Comparison of ENCODE assay signal across 11 cellular contexts in the genomic region with DNA sequence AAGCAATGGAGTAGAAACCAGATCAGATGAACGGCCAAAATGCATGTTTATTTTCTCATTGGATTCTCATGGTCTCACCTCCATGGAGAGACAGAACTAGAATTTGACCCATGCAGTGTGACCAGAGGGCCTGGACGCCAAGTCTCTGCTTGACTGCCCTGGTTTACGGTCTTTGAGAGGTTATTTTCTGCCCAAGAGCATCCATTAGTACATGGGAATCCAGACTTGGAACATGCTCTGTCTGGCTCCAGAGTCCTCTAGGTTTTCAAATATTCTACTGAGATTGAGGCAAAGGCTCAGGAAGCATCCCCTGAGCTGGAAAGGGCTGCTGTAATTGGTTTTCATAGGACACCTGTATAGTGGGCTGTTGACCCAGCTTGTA. TPM values are rescaled to one million over a fixed set of nuclear protein-coding genes. Genes with fewer than 3 reads are reported as not detected.
DNase-seq lines count a peak whose midpoint lies in the region; ATAC-seq, FAIRE-seq and TF ChIP-seq lines count a peak whose summit lies in the region.
"Had no signal": no experiment of that assay in that cellular context is flagged by ENCODE, and none has a peak within 500 bp of the region (broad histone marks: within the 10 kb centered on the region; RNA-seq: fewer than 3 reads in every experiment).

No MANE protein-coding gene starts in this region.

- H2AFZ ChIP-seq in H9 (ENCODE audit: low read length), result no peak overlapping the region
- H2AFZ ChIP-seq in astrocyte (ENCODE audit: low read depth, low read length), result peak overlapping the region; percentile 76

- H3K36me3 ChIP-seq in CD8-positive, alpha-beta T cell (ENCODE audit: insufficient read depth, low read length), result no peaks in the 10 kb centered on the region
- H3K36me3 ChIP-seq in astrocyte (ENCODE audit: insufficient read depth, low read length), result no peaks in the 10 kb centered on the region

- H3K23ac ChIP-seq in H9 (ENCODE audit: insufficient read length, low read depth, low read length), result no peak overlapping the region

- CTCF ChIA-PET in CD8-positive, alpha-beta T cell (lab: Charles Lee), result no interaction called here

- no peaks in the 10 kb centered on the region for H3K27me3 ChIP-seq in CD8-positive, alpha-beta T cell (ENCODE audit: insufficient read depth, low read length)
- H3K27me3 ChIP-seq in H9 (ENCODE audit: insufficient read depth, low read length) (no peaks in the 10 kb centered on the region), astrocyte (ENCODE audit: insufficient read depth, low read length) (no peaks in the 10 kb centered on the region)

- no peak overlapping the region for H3K4ac ChIP-seq in H9 (ENCODE audit: low read depth, low read length)

- H3K9ac ChIP-seq in H9 (ENCODE audit: extremely low read depth, insufficient read length, low read length) (no peak overlapping the region), astrocyte (ENCODE audit: low read length) (peak overlapping the region; percentile 61)

- no peak overlapping the region for H3T11ph ChIP-seq in H9 (ENCODE audit: low read length)

- H3K14ac ChIP-seq in H9 (ENCODE audit: insufficient read depth, low read length), result no peak overlapping the region

- H3K18ac ChIP-seq in H9 (ENCODE audit: insufficient read length, low read depth, low read length), result no peak overlapping the region

- no peaks in the 10 kb centered on the region for H3K9me3 ChIP-seq in CD8-positive, alpha-beta T cell (ENCODE audit: low read length)
- H3K9me3 ChIP-seq in H9 (ENCODE audit: control insufficient read depth, low read depth, low read length) (no peaks in the 10 kb centered on the region), astrocyte (ENCODE audit: insufficient read depth, low read depth, low read length) (no peaks in the 10 kb centered on the region)

- H3K27ac Mint-ChIP-seq in CD8-positive, alpha-beta T cell, result no peak overlapping the region
- H3K27ac Mint-ChIP-seq in H9, result no peak overlapping the region
- H3K27ac Mint-ChIP-seq in astrocyte (ENCODE audit: unreplicated experiment), result no peak overlapping the region
- H3K27ac Mint-ChIP-seq in natural killer cell, result peak overlapping the region; percentile 80 to 91

- H3K4me2 ChIP-seq in H9 (ENCODE audit: insufficient read depth, insufficient read length, low read length) (no peak overlapping the region), astrocyte (ENCODE audit: low read length) (peak overlapping the region; percentile 85)

- no peaks in the 10 kb centered on the region for H3K36me3 Mint-ChIP-seq in CD8-positive, alpha-beta T cell
- H3K36me3 Mint-ChIP-seq in H9 (ENCODE audit: insufficient read depth in 1 of 3, low read depth in 3 of 3) (peaks cover 3 to 11% (median 6%) of the 10 kb centered on the region in 3 experiments; a peak in 5 of 7 replicates), astrocyte (ENCODE audit: low read depth, unreplicated experiment) (no peaks in the 10 kb centered on the region), natural killer cell (no peaks in the 10 kb centered on the region)

- ATAC-seq in CD8-positive, alpha-beta T cell, result no peak
- ATAC-seq in natural killer cell, result no peak
- no peak for ATAC-seq in HG03432 (IDR thresholded peaks at IDR 0.05; ENCODE audit: unreplicated experiment)
- ATAC-seq in HG03442 (IDR thresholded peaks at IDR 0.05; ENCODE audit: unreplicated experiment), result no peak

- H3K79me2 ChIP-seq in H9 (ENCODE audit: insufficient read depth, low read length), result no peaks in the 10 kb centered on the region
- no peaks in the 10 kb centered on the region for H3K79me2 ChIP-seq in astrocyte (ENCODE audit: insufficient read depth, low read length)

- no peak for DNase-seq in CD8-positive, alpha-beta T cell
- no peak for DNase-seq in H9
- DNase-seq in astrocyte (ENCODE audit: low read depth), result no peak
- no peak for DNase-seq in natural killer cell
- DNase-seq in NCI-H510A (lab: John Stamatoyannopoulos, UW), result no peak
- no peak for DNase-seq in activated gamma-delta T cell (lab: John Stamatoyannopoulos, UW)
- DNase-seq: activated effector memory CD4-positive, alpha-beta T cell treated with anti-CD3 and anti-CD28 coated beads, Interleukin-2, amount 50 U/mL, for 16 hours; KBM-7 had no signal

- H4K20me1 ChIP-seq in H9 (ENCODE audit: control insufficient read depth, insufficient read depth, insufficient read length) (no peaks in the 10 kb centered on the region), astrocyte (ENCODE audit: insufficient read depth, low read length) (no peaks in the 10 kb centered on the region)

- no peak overlapping the region for H4K5ac ChIP-seq in H9 (ENCODE audit: insufficient read length, low read depth, low read length)

- H3K56ac ChIP-seq in H9 (ENCODE audit: insufficient read length, low read depth, low read length), result no peak overlapping the region

- no peak overlapping the region for H2BK20ac ChIP-seq in H9 (ENCODE audit: low read depth, low read length, poor library complexity, severe bottlenecking)

- FAIRE-seq in astrocyte (lab: Jason Lieb, UNC), result no peak
- FAIRE-seq: RCC 7860 had no signal

- H3K4me3 ChIP-seq in CD8-positive, alpha-beta T cell (ENCODE audit: low read depth, low read length), result peak overlapping the region; percentile 36
- H3K4me3 ChIP-seq in astrocyte (ENCODE audit: insufficient read depth, low read depth, low read length), result peak overlapping the region; percentile 54

- no peak overlapping the region for H4K91ac ChIP-seq in H9 (ENCODE audit: insufficient read length, low read depth, low read length)

- H3K27me3 Mint-ChIP-seq in CD8-positive, alpha-beta T cell (ENCODE audit: low read depth), result no peaks in the 10 kb centered on the region
- H3K27me3 Mint-ChIP-seq in H9 (ENCODE audit: low read depth) (peaks cover 2% of the 10 kb centered on the region), astrocyte (ENCODE audit: low read depth, unreplicated experiment) (no peaks in the 10 kb centered on the region), natural killer cell (ENCODE audit: low read depth in 2 of 2) (no peaks in the 10 kb centered on the region)

- H3K27ac ChIP-seq in CD8-positive, alpha-beta T cell (ENCODE audit: low read depth, low read length), result no peak overlapping the region
- H3K27ac ChIP-seq in H9 (ENCODE audit: insufficient read length, low read depth, low read length) (peak overlapping the region; percentile 45), astrocyte (ENCODE audit: low read depth, low read length) (no peak overlapping the region)

- WGBS in H9 (ENCODE audit: extremely low coverage, insufficient read length, low lambda C conversion rate), result no CpG with 5 or more reads among the region's 3 CpGs

- H2BK12ac ChIP-seq in H9 (ENCODE audit: insufficient read length, low read depth, low read length), result no peak overlapping the region

- POLR2A ChIA-PET in CD8-positive, alpha-beta T cell (lab: Charles Lee), result no interaction called here

- H2BK120ac ChIP-seq in H9 (ENCODE audit: low read depth, low read length, poor library complexity, severe bottlenecking), result no peak overlapping the region

- no peak for TF ChIP-seq CTCF in CD8-positive, alpha-beta T cell (IDR thresholded peaks at IDR 0.05)
- no peak for TF ChIP-seq CTCF in H9 (conservative IDR thresholded peaks at IDR 0.05)
- TF ChIP-seq CTCF in astrocyte (IDR thresholded peaks at IDR 0.05; ENCODE audit: insufficient read depth, low read depth, low read length), result no peak
- no peak for TF ChIP-seq CTCF in natural killer cell (IDR thresholded peaks at IDR 0.05)

- H3K4me3 Mint-ChIP-seq in CD8-positive, alpha-beta T cell, result peak overlapping the region; percentile 74
- H3K4me3 Mint-ChIP-seq in H9, result no peak overlapping the region
- H3K4me3 Mint-ChIP-seq in astrocyte (ENCODE audit: unreplicated experiment), result no peak overlapping the region
- peak overlapping the region; percentile 93 for H3K4me3 Mint-ChIP-seq in natural killer cell

- H3K9me3 Mint-ChIP-seq in CD8-positive, alpha-beta T cell, result peaks cover 13% of the 10 kb centered on the region
- H3K9me3 Mint-ChIP-seq in H9 (peaks cover 7 to 15% of the 10 kb centered on the region in 2 experiments; a peak in 4 of 5 replicates), astrocyte (ENCODE audit: unreplicated experiment) (peaks cover 12% of the 10 kb centered on the region), natural killer cell (peaks cover 0 to 5% of the 10 kb centered on the region in 2 donors)

- H3K4me1 ChIP-seq in CD8-positive, alpha-beta T cell (ENCODE audit: insufficient read depth, low read length), result peaks cover 8% of the 10 kb centered on the region
- H3K4me1 ChIP-seq in H9 (ENCODE audit: insufficient read depth, low read length), result no peaks in the 10 kb centered on the region
- peaks cover 12% of the 10 kb centered on the region for H3K4me1 ChIP-seq in astrocyte (ENCODE audit: insufficient read depth, low read length)

- no peak overlapping the region for H4K8ac ChIP-seq in H9 (replicated peaks; ENCODE audit: insufficient read length, low read depth, low read length)

- H3K23me2 ChIP-seq in H9 (ENCODE audit: insufficient read length, low read depth, low read length, poor library complexity, severe bottlenecking), result no peaks in the 10 kb centered on the region

- intact Hi-C loops in CD8-positive, alpha-beta T cell (cut with DNase I, micrococcal nuclease), result no loop called here
- intact Hi-C loops in natural killer cell (cut with micrococcal nuclease), result no loop called here

- H2BK15ac ChIP-seq in H9 (ENCODE audit: low read depth, low read length), result no peak overlapping the region

- H3K79me1 ChIP-seq in H9 (ENCODE audit: insufficient read depth, low read depth, low read length, poor library complexity, severe bottlenecking), result no peaks in the 10 kb centered on the region

- H2BK5ac ChIP-seq in H9 (ENCODE audit: insufficient read length, low read length), result no peak overlapping the region

- H2AK5ac ChIP-seq in H9 (ENCODE audit: insufficient read length, low read length), result no peak overlapping the region

- H3K4me1 Mint-ChIP-seq in CD8-positive, alpha-beta T cell (ENCODE audit: low read depth), result peaks cover 9% of the 10 kb centered on the region
- peaks cover 3 to 4% of the 10 kb centered on the region in 2 experiments for H3K4me1 Mint-ChIP-seq in H9
- no peaks in the 10 kb centered on the region for H3K4me1 Mint-ChIP-seq in astrocyte (ENCODE audit: low read depth, unreplicated experiment)
- H3K4me1 Mint-ChIP-seq in natural killer cell, result peaks cover 13 to 16% of the 10 kb centered on the region in 2 donors

RNA-seq across cellular contexts. Expression of a gene that starts 45.4 kb away (rescaled TPM):
- 1 to 10 TPM in 1 of 2 experiments, under 1 TPM in 1; 0.90 to 1.0 TPM for total RNA-seq in CD8-positive, alpha-beta T cell
- total RNA-seq in H9 (2021) (13.2 and 14.4 TPM in 2 replicates), astrocyte (15.3 and 18.0 TPM in 2 replicates), natural killer cell (10 to 100 TPM in 2 of 3 donors, 1 to 10 TPM in 1; 6.3 to 11.9 (median 10.6) TPM)

Comparison
In these comparisons a context has a peak if more than half of its experiments do, and no peak if none do; other contexts are left out.
1. H3K27ac Mint-ChIP-seq: peak in natural killer cell (2 of 2); none in CD8-positive, alpha-beta T cell (single experiment), H9 (0 of 3) and astrocyte (single experiment).
2. H3K4me3 Mint-ChIP-seq: peak in CD8-positive, alpha-beta T cell (single experiment) and natural killer cell (single experiment); none in H9 (0 of 2) and astrocyte (single experiment).